In the genomic region with DNA sequence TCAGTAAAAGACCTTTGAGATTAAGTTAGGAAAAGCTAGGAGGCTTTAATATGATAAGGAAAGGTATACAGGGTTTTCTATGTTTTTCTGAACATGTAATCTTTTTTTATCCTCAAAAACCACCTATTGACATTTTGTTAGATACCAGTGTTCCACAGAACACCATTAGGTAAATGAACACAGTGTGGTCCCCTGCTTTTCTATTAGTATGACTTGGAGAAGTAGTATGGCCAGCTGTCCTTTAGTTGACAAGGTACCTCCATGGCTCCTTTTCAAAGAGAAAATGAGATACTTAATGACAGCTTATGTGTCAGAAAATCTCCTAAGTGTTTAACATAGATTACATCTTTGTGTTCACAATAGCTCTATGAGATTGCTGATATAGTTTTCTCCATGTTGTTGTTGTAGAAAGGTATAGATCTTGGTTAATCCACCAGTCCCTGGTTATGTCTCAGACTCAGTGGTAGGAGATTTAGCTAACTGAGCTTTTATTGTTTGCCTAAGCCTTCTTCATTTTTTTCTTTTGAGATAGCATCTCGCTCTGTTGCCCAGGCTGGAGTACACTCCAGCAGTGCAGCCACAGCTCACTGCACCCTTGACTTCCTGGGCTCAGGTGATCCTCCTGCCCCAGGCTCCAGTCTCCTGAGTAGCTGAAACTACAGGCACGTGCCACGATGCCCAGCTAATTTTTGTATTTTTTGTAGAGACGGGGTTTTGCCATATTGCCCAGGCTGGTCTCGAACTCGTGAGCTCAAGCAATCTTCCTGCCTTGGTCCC, we compare ENCODE assay signal across 1 cellular context.
TF ChIP-seq lines count a peak whose summit lies in the region.

No MANE protein-coding gene starts in this region.

TF ChIP-seq in K562, 482 proteins besides CTCF, POLR2A, EP300 and RAD21 (continued from another document):
- TF ChIP-seq, protein P1, sequence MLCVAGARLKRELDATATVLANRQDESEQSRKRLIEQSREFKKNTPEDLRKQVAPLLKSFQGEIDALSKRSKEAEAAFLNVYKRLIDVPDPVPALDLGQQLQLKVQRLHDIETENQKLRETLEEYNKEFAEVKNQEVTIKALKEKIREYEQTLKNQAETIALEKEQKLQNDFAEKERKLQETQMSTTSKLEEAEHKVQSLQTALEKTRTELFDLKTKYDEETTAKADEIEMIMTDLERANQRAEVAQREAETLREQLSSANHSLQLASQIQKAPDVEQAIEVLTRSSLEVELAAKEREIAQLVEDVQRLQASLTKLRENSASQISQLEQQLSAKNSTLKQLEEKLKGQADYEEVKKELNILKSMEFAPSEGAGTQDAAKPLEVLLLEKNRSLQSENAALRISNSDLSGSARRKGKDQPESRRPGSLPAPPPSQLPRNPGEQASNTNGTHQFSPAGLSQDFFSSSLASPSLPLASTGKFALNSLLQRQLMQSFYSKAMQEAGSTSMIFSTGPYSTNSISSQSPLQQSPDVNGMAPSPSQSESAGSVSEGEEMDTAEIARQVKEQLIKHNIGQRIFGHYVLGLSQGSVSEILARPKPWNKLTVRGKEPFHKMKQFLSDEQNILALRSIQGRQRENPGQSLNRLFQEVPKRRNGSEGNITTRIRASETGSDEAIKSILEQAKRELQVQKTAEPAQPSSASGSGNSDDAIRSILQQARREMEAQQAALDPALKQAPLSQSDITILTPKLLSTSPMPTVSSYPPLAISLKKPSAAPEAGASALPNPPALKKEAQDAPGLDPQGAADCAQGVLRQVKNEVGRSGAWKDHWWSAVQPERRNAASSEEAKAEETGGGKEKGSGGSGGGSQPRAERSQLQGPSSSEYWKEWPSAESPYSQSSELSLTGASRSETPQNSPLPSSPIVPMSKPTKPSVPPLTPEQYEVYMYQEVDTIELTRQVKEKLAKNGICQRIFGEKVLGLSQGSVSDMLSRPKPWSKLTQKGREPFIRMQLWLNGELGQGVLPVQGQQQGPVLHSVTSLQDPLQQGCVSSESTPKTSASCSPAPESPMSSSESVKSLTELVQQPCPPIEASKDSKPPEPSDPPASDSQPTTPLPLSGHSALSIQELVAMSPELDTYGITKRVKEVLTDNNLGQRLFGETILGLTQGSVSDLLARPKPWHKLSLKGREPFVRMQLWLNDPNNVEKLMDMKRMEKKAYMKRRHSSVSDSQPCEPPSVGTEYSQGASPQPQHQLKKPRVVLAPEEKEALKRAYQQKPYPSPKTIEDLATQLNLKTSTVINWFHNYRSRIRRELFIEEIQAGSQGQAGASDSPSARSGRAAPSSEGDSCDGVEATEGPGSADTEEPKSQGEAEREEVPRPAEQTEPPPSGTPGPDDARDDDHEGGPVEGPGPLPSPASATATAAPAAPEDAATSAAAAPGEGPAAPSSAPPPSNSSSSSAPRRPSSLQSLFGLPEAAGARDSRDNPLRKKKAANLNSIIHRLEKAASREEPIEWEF (CRISPR knock-in tag; IDR thresholded peaks at IDR 0.05): no peak
- no peak for TF ChIP-seq BMI1 (IDR thresholded peaks at IDR 0.05; ENCODE audit: low read length)
- no peak for TF ChIP-seq ZNF311 (CRISPR knock-in tag; IDR thresholded peaks at IDR 0.05)
